Comparison of ENCODE assay signal across 24 cellular contexts in genomic region chr4:175927121-175927520, GRCh38.
DNase-seq lines count a peak whose midpoint lies in the region; ATAC-seq, FAIRE-seq and TF ChIP-seq lines count a peak whose summit lies in the region.
"Had no signal": no experiment of that assay in that cellular context is flagged by ENCODE, and none has a peak within 500 bp of the region (broad histone marks: within the 10 kb centered on the region; RNA-seq: fewer than 3 reads in every experiment).

No MANE protein-coding gene starts in this region.

- no peaks in the 10 kb centered on the region for H3K36me3 Mint-ChIP-seq in endothelial cell (ENCODE audit: low read depth, unreplicated experiment)
- H3K36me3 Mint-ChIP-seq in activated CD4-positive, alpha-beta T cell treated with anti-CD3 and anti-CD28 coated beads for 36 hours (ENCODE audit: low read depth): no peaks in the 10 kb centered on the region
- H3K36me3 Mint-ChIP-seq: activated CD4-positive, alpha-beta memory T cell treated with anti-CD3 and anti-CD28 coated beads for 36 hours; memory B cell; type B pancreatic cell had no signal

- TF ChIP-seq EP300 in GM12878 (IDR thresholded peaks at IDR 0.05; ENCODE audit: borderline replicate concordance in 1 of 2, control insufficient read depth in 1 of 2, low read depth in 2 of 2, low read length in 2 of 2): peak in 1 of 2 experiments; percentile 15; a peak in 1 of 4 replicates
- no peak for TF ChIP-seq EP300 in sigmoid colon (IDR thresholded peaks at IDR 0.05)

- BruUV-seq in GM12878 (replicated peaks; lab: Mats Ljungman, UMichigan): no TSS peak

- SMC1A ChIA-PET in GM12878 (lab: Charles Lee; ENCODE audit: uncharacterized antibody, unreplicated experiment): interaction anchor here (0.7 to 1.4 kb wide), 5 partner anchors 8 to 100 kb away, joined by 3 to 4 read pairs (median 3); no protein-coding TSS in a partner anchor

- TF ChIP-seq POLR2A in GM12878 (IDR thresholded peaks at IDR 0.05; ENCODE audit: low read depth, low read length): no peak
- no peak for TF ChIP-seq POLR2A in sigmoid colon (IDR thresholded peaks at IDR 0.05)

- 14% methylated on average over 5 of the region's 5 CpGs for whole genome bisulfite sequencing in GM12878 (ENCODE audit: insufficient coverage, insufficient replicate concordance, low lambda C conversion rate, missing lambda C conversion rate)
- 87% methylated on average over 5 of the region's 5 CpGs for WGBS in sigmoid colon, 2 donors
- WGBS in GM23248 (ENCODE audit: low coverage in 1 of 2, low lambda C conversion rate in 2 of 2, missing lambda C conversion rate in 2 of 2), 2 experiments: 74 to 87% methylated on average over 5 of the region's 5 CpGs

- no peaks in the 10 kb centered on the region for H4K20me1 ChIP-seq in GM12878 (ENCODE audit: control insufficient read depth, insufficient read depth)
- H4K20me1 ChIP-seq in GM23248 (ENCODE audit: insufficient read depth): no peaks in the 10 kb centered on the region

- H3K4me3 Mint-ChIP-seq in endothelial cell (ENCODE audit: unreplicated experiment): no peak overlapping the region
- no peak overlapping the region for H3K4me3 Mint-ChIP-seq in activated CD4-positive, alpha-beta T cell treated with anti-CD3 and anti-CD28 coated beads for 36 hours
- H3K4me3 Mint-ChIP-seq: activated CD4-positive, alpha-beta memory T cell treated with anti-CD3 and anti-CD28 coated beads for 36 hours; B cell; memory B cell; nephron progenitor cell; type B pancreatic cell had no signal

- H3K9ac ChIP-seq in GM12878 (ENCODE audit: control insufficient read depth, insufficient read depth, low read length): no peak overlapping the region
- H3K9ac ChIP-seq in GM23248: no peak overlapping the region

- in situ Hi-C loops in GM12878 (cut with MboI) (no loop called here), GM23248 (cut with MboI) (no loop called here)

- RAD21 ChIA-PET in GM12878 (lab: Charles Lee; ENCODE audit: unreplicated experiment): no interaction called here

- DNase-seq in GM12878 (ENCODE audit: low read depth, low spot score) (peak; percentile 11), sigmoid colon (no peak), endothelial cell (ENCODE audit: low spot score) (no peak), GM23248 (no peak)
- DNase-seq in activated CD4-positive, alpha-beta T cell treated with anti-CD3 and anti-CD28 coated beads for 36 hours: no peak
- DNase-seq: activated CD4-positive, alpha-beta memory T cell treated with anti-CD3 and anti-CD28 coated beads for 36 hours; amniotic stem cell; Calu3; head of caudate nucleus; NCI-H1105; NCI-H2171 treated with DMSO at 0.1 percent for 48 hours; NCI-H774; nephron progenitor cell; stimulated activated CD4-positive, alpha-beta T cell treated with anti-CD3 and anti-CD28 coated beads, Interleukin-15, amount 100 ng/mL, for 24 hours; stimulated activated naive CD8-positive, alpha-beta T cell treated with anti-CD3 and anti-CD28 coated beads, Interleukin-15, Interleukin-2, amounts not matched to agents 100 U/mL and 50 U/mL, for 24 hours had no signal

- H3K36me3 ChIP-seq in GM12878 (ENCODE audit: control insufficient read depth in 2 of 2, insufficient read depth in 2 of 2, low read length in 1 of 2) (no peaks in the 10 kb centered on the region), sigmoid colon (no peaks in the 10 kb centered on the region), GM23248 (ENCODE audit: low read depth) (no peaks in the 10 kb centered on the region)

- TF ChIP-seq CTCF in GM12878 (IDR thresholded peaks at IDR 0.05 in 2 of 3, conservative IDR thresholded peaks at IDR 0.05 in 1 of 3; ENCODE audit: control insufficient read depth in 2 of 3, extremely low read depth in 1 of 3, insufficient read depth in 1 of 3, low read depth in 3 of 3, low read length in 3 of 3) (no peak), sigmoid colon (IDR thresholded peaks at IDR 0.05) (no peak), endothelial cell (IDR thresholded peaks at IDR 0.05; ENCODE audit: unreplicated experiment) (no peak)

- H3K4me1 ChIP-seq in GM12878 (ENCODE audit: control insufficient read depth, insufficient read depth, low read length) (no peaks in the 10 kb centered on the region), sigmoid colon (peaks cover 0 to 36% (median 6%) of the 10 kb centered on the region in 4 donors), GM23248 (ENCODE audit: insufficient read depth) (no peaks in the 10 kb centered on the region)

- no peaks in the 10 kb centered on the region for H3F3A ChIP-seq in GM23248 (ENCODE audit: insufficient read depth)

- H3K4me2 ChIP-seq in GM12878 (ENCODE audit: control insufficient read depth, insufficient read depth): no peak overlapping the region
- H3K4me2 ChIP-seq in GM23248 (ENCODE audit: unreplicated experiment): no peak overlapping the region

- intact Hi-C loops in GM12878 (cut with micrococcal nuclease; ENCODE audit: unreplicated experiment): no loop called here
- intact Hi-C loops in sigmoid colon (cut with DNase I): no loop called here
- intact Hi-C loops in activated CD4-positive, alpha-beta T cell treated with anti-CD3 and anti-CD28 coated beads for 36 hours (cut with DNase I, micrococcal nuclease): no loop called here

- H3K9me2 ChIP-seq in GM23248 (ENCODE audit: insufficient read depth): peaks cover 4% of the 10 kb centered on the region; the same call in 1 of the 2 replicates

- H2AFZ ChIP-seq in GM12878 (ENCODE audit: control insufficient read depth, low read depth, low read length): no peak overlapping the region
- H2AFZ ChIP-seq in GM23248: no peak overlapping the region

- no peak for FAIRE-seq in GM12878 (lab: Jason Lieb, UNC)
- FAIRE-seq: colon, GM18507, H1 had no signal

- no peaks in the 10 kb centered on the region for H3K27me3 ChIP-seq in GM12878 (replicated peaks in 1 of 2; ENCODE audit: control insufficient read depth in 2 of 2, insufficient read depth in 2 of 2, low read length in 1 of 2)
- no peaks in the 10 kb centered on the region for H3K27me3 ChIP-seq in sigmoid colon
- no peaks in the 10 kb centered on the region for H3K27me3 ChIP-seq in GM23248 (replicated peaks; ENCODE audit: insufficient read depth)

- H3K27ac Mint-ChIP-seq in endothelial cell (ENCODE audit: unreplicated experiment): no peak overlapping the region
- H3K27ac Mint-ChIP-seq in activated CD4-positive, alpha-beta T cell treated with anti-CD3 and anti-CD28 coated beads for 36 hours: no peak overlapping the region
- H3K27ac Mint-ChIP-seq: activated CD4-positive, alpha-beta memory T cell treated with anti-CD3 and anti-CD28 coated beads for 36 hours; B cell; memory B cell; nephron progenitor cell; type B pancreatic cell had no signal

- TF ChIP-seq RAD21 in GM12878 (IDR thresholded peaks at IDR 0.05; ENCODE audit: insufficient read depth, low read depth, low read length): no peak

- no peaks in the 10 kb centered on the region for H3K27me3 Mint-ChIP-seq in endothelial cell (ENCODE audit: unreplicated experiment)
- H3K27me3 Mint-ChIP-seq in activated CD4-positive, alpha-beta T cell treated with anti-CD3 and anti-CD28 coated beads for 36 hours: no peaks in the 10 kb centered on the region
- H3K27me3 Mint-ChIP-seq: activated CD4-positive, alpha-beta memory T cell treated with anti-CD3 and anti-CD28 coated beads for 36 hours; memory B cell; type B pancreatic cell had no signal

- H3K79me2 ChIP-seq in GM12878 (ENCODE audit: control insufficient read depth, insufficient read depth, low read length) (no peaks in the 10 kb centered on the region), GM23248 (ENCODE audit: insufficient read depth) (no peaks in the 10 kb centered on the region)

- H3K9me3 Mint-ChIP-seq in endothelial cell (ENCODE audit: unreplicated experiment): no peaks in the 10 kb centered on the region
- no peaks in the 10 kb centered on the region for H3K9me3 Mint-ChIP-seq in activated CD4-positive, alpha-beta T cell treated with anti-CD3 and anti-CD28 coated beads for 36 hours (ENCODE audit: low read depth)
- H3K9me3 Mint-ChIP-seq: activated CD4-positive, alpha-beta memory T cell treated with anti-CD3 and anti-CD28 coated beads for 36 hours; memory B cell; nephron progenitor cell; type B pancreatic cell had no signal

- H3K4me1 Mint-ChIP-seq in endothelial cell (ENCODE audit: unreplicated experiment): no peaks in the 10 kb centered on the region
- H3K4me1 Mint-ChIP-seq in activated CD4-positive, alpha-beta T cell treated with anti-CD3 and anti-CD28 coated beads for 36 hours: no peaks in the 10 kb centered on the region
- H3K4me1 Mint-ChIP-seq: B cell, nephron progenitor cell had no signal

- H3K9me3 ChIP-seq in GM12878 (replicated peaks; ENCODE audit: control insufficient read depth, insufficient read depth, low read length) (no peaks in the 10 kb centered on the region), sigmoid colon (no peaks in the 10 kb centered on the region), GM23248 (ENCODE audit: low read depth) (no peaks in the 10 kb centered on the region)

- CTCF ChIA-PET in GM12878 (lab: Yijun Ruan, JAX): no interaction called here
- CTCF ChIA-PET in activated CD4-positive, alpha-beta T cell treated with anti-CD3 and anti-CD28 coated beads for 36 hours (lab: Charles Lee): interaction anchor here (0.8 kb wide), 1 partner anchor 27 kb away, joined by 3 read pairs; no protein-coding TSS in a partner anchor

- H3K27ac ChIP-seq in GM12878 (ENCODE audit: control insufficient read depth, insufficient read depth) (no peak overlapping the region), sigmoid colon (peak overlapping the region in 3 of 4 donors; percentile 32 to 80 (median 57)), GM23248 (no peak overlapping the region)

- ATAC-seq in GM19035 (IDR thresholded peaks at IDR 0.05; ENCODE audit: unreplicated experiment) (peak; percentile 76), HG03342 (IDR thresholded peaks at IDR 0.05; ENCODE audit: unreplicated experiment) (peak; percentile 50), GM12878 (peak; percentile 87), HG03457 (IDR thresholded peaks at IDR 0.05; ENCODE audit: unreplicated experiment) (no peak)
- no peak for ATAC-seq in activated CD4-positive, alpha-beta T cell treated with anti-CD3 and anti-CD28 coated beads for 36 hours
- ATAC-seq: stimulated activated naive CD8-positive, alpha-beta T cell treated with anti-CD3 and anti-CD28 coated beads, Interleukin-15, Interleukin-2, amounts not matched to agents 100 U/mL and 50 U/mL, for 24 hours had no signal

- H3K4me3 ChIP-seq in GM12878 (no peak overlapping the region), sigmoid colon (no peak overlapping the region), GM23248 (no peak overlapping the region)

- POLR2A ChIA-PET in GM12878 (lab: Charles Lee): no interaction called here
- POLR2A ChIA-PET in activated CD4-positive, alpha-beta T cell treated with anti-CD3 and anti-CD28 coated beads for 36 hours (lab: Charles Lee): no interaction called here

Comparison
In these comparisons a context has a peak if more than half of its experiments do, and no peak if none do; other contexts are left out.
1. ATAC-seq: peak in GM19035 (single experiment), HG03342 (single experiment) and GM12878 (single experiment); none in activated CD4-positive, alpha-beta T cell treated with anti-CD3 and anti-CD28 coated beads for 36 hours (single experiment) and HG03457 (single experiment).
2. H3K27ac ChIP-seq: peak in sigmoid colon (3 of 4); none in GM12878 (single experiment) and GM23248 (single experiment).